In the genomic region with DNA sequence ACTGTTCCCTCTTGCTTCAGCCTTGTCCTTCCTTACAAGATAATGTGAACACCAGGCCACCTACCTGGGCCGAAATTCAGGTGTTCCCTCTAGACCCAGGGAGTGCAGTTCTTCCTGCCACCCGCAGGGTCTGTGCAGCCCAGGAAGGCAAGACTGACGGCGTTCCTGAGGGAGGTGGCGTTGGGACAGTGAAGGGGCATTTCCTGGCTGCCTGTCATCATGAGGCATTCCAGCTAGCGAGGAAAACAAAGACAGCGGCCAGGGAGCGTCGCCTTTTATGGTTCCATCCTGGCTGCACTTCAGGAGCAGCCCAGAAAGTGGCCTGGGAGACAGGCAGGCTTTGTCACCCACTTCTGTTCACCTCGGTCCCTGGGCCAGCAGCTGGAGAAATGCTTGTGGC, we compare ENCODE assay signal across 11 cellular contexts.
DNase-seq lines count a peak whose midpoint lies in the region; ATAC-seq and TF ChIP-seq lines count a peak whose summit lies in the region.
"Had no signal": no experiment of that assay in that cellular context is flagged by ENCODE, and none has a peak within 500 bp of the region (broad histone marks: within the 10 kb centered on the region; RNA-seq: fewer than 3 reads in every experiment).

No MANE protein-coding gene starts in this region.

- intact Hi-C loops in Calu3 (cut with micrococcal nuclease; ENCODE audit: unreplicated experiment) (no loop called here), left cardiac atrium (cut with DNase I) (loop anchor here in 1 of 2 donors (10.0 kb wide), 2 partner anchors 87 to 133 kb away; partner anchors contain the start of gene WNT5A)

- TF ChIP-seq CTCF in Calu3 (IDR thresholded peaks at IDR 0.05; ENCODE audit: unreplicated experiment) (no peak), RWPE2 (IDR thresholded peaks at IDR 0.05; ENCODE audit: poor library complexity, severe bottlenecking) (no peak)

- H2BK12ac ChIP-seq in neuronal stem cell (ENCODE audit: low read length) = no peak overlapping the region

- H3K4me3 Mint-ChIP-seq in Calu3 (ENCODE audit: low read depth, unreplicated experiment) = no peak overlapping the region
- H3K4me3 Mint-ChIP-seq: natural killer cell treated with Interleukin-12 subunit alpha and Interleukin-12 subunit beta and Interleukin-15 and Interleukin-18, amount 100 ng/mL, for 72 hours had no signal

- H3K79me1 ChIP-seq in neuronal stem cell (ENCODE audit: low read depth, low read length) = no peaks in the 10 kb centered on the region

- H2AK5ac ChIP-seq in neuronal stem cell (ENCODE audit: low read depth, low read length) = no peak overlapping the region

- H3K4me2 ChIP-seq in neuronal stem cell (ENCODE audit: insufficient read depth, low read length, poor library complexity, severe bottlenecking) = no peak overlapping the region

- no peak overlapping the region for H3K14ac ChIP-seq in neuronal stem cell (ENCODE audit: low read length)

- H2BK5ac ChIP-seq in neuronal stem cell (ENCODE audit: low read length) = no peak overlapping the region

- no peaks in the 10 kb centered on the region for H3K27me3 Mint-ChIP-seq in Calu3 (ENCODE audit: unreplicated experiment)

- peak overlapping the region; percentile 74 for H2AFZ ChIP-seq in neuronal stem cell (ENCODE audit: low read length)

- H3K27ac ChIP-seq in RWPE2 (ENCODE audit: poor library complexity, severe bottlenecking) = no peak overlapping the region
- H3K27ac ChIP-seq in neuronal stem cell (replicated peaks; ENCODE audit: low read length) = no peak overlapping the region

- H3K27me3 ChIP-seq in RWPE2 (ENCODE audit: insufficient read depth, poor library complexity, severe bottlenecking) (no peaks in the 10 kb centered on the region), neuronal stem cell (ENCODE audit: control insufficient read depth in 3 of 3, insufficient read depth in 3 of 3, low read depth in 1 of 3, low read length in 3 of 3) (no peaks in the 10 kb centered on the region)

- ATAC-seq in RWPE2 (ENCODE audit: low read depth) (peak; percentile 40; the same call in 1 of the 3 replicates), left cardiac atrium (peak; percentile 90 to 92), HG02852 (IDR thresholded peaks at IDR 0.05; ENCODE audit: unreplicated experiment) (no peak), GM21360 (IDR thresholded peaks at IDR 0.05; ENCODE audit: unreplicated experiment) (no peak)
- ATAC-seq: natural killer cell treated with Interleukin-12 subunit alpha and Interleukin-12 subunit beta and Interleukin-15 and Interleukin-18, amount 100 ng/mL, for 72 hours had no signal

- no peak overlapping the region for H3K27ac Mint-ChIP-seq in Calu3 (ENCODE audit: unreplicated experiment)
- H3K27ac Mint-ChIP-seq: activated T-helper 2 cell treated with anti-CD3 and anti-CD28 coated beads, Interferon-gamma antibody, Interleukin-2, Interleukin-4, amounts not matched to agents 10 μg/mL and 5 μg/mL and 100 μg/mL, durations not matched to agents 14 hours and 24 hours and 36 hours; natural killer cell treated with Interleukin-12 subunit alpha and Interleukin-12 subunit beta and Interleukin-15 and Interleukin-18, amount 100 ng/mL, for 72 hours had no signal

- H2BK120ac ChIP-seq in neuronal stem cell (ENCODE audit: low read depth, low read length) = no peak overlapping the region

- H3K18ac ChIP-seq in neuronal stem cell (ENCODE audit: low read length) = peak overlapping the region; percentile 87

- H3K4me1 Mint-ChIP-seq in Calu3 (ENCODE audit: low read depth, unreplicated experiment) = no peaks in the 10 kb centered on the region

- no peaks in the 10 kb centered on the region for H3K36me3 Mint-ChIP-seq in Calu3 (ENCODE audit: insufficient read depth, unreplicated experiment)
- H3K36me3 Mint-ChIP-seq: natural killer cell treated with Interleukin-12 subunit alpha and Interleukin-12 subunit beta and Interleukin-15 and Interleukin-18, amount 100 ng/mL, for 72 hours had no signal

- no peak overlapping the region for H3K23ac ChIP-seq in neuronal stem cell (ENCODE audit: low read depth, low read length, poor library complexity)

- no CpG with 5 or more reads among the region's 10 CpGs for WGBS in neuronal stem cell (ENCODE audit: extremely low coverage in 2 of 2, insufficient read length in 2 of 2, insufficient replicate concordance in 1 of 2), 2 donors

- H3K9me3 Mint-ChIP-seq in Calu3 (ENCODE audit: low read depth, unreplicated experiment) = peaks cover 8% of the 10 kb centered on the region
- H3K9me3 Mint-ChIP-seq: activated T-helper 2 cell treated with anti-CD3 and anti-CD28 coated beads, Interferon-gamma antibody, Interleukin-2, Interleukin-4, amounts not matched to agents 10 μg/mL and 5 μg/mL and 100 μg/mL, durations not matched to agents 14 hours and 24 hours and 36 hours had no signal

- H3K36me3 ChIP-seq in RWPE2 (ENCODE audit: low read depth) = no peaks in the 10 kb centered on the region
- H3K36me3 ChIP-seq in neuronal stem cell (replicated peaks in 1 of 2; ENCODE audit: control insufficient read depth in 2 of 2, insufficient read depth in 2 of 2, low read length in 2 of 2) = no peaks in the 10 kb centered on the region

- H4K8ac ChIP-seq in neuronal stem cell (ENCODE audit: low read depth, low read length) = no peak overlapping the region

- no peak overlapping the region for H2BK15ac ChIP-seq in neuronal stem cell (ENCODE audit: low read length)

- H4K91ac ChIP-seq in neuronal stem cell (ENCODE audit: low read depth, low read length, poor library complexity) = no peak overlapping the region

- H3K4me1 ChIP-seq in RWPE2 (ENCODE audit: insufficient read depth, poor library complexity, severe bottlenecking) (no peaks in the 10 kb centered on the region), neuronal stem cell (ENCODE audit: control insufficient read depth in 2 of 2, insufficient read depth in 1 of 2, low read depth in 1 of 2, low read length in 2 of 2) (peaks cover 12 to 16% of the 10 kb centered on the region in 2 donors)

- CTCF ChIA-PET in Calu3 (lab: Charles Lee) = no interaction called here

- DNase-seq in Calu3 (peak; percentile 6), RWPE2 (ENCODE audit: low spot score) (no peak), left cardiac atrium (peak; percentile 66), neuronal stem cell (ENCODE audit: low spot score) (peak; percentile 52), NCI-H526 treated with DMSO at 0.1 percent for 48 hours (lab: John Stamatoyannopoulos, UW) (no peak), activated T-cell treated with anti-CD3 and anti-CD28 coated beads for 4 hours (no peak)
- DNase-seq: NCI-H187 had no signal

- H3K4me3 ChIP-seq in RWPE2 (ENCODE audit: severe bottlenecking) (no peak overlapping the region), neuronal stem cell (ENCODE audit: low read length in 2 of 2) (no peak overlapping the region)

- H3K9ac ChIP-seq in neuronal stem cell (ENCODE audit: low read depth, low read length, poor library complexity) = no peak overlapping the region

- H3K9me3 ChIP-seq in RWPE2 (ENCODE audit: severe bottlenecking) (no peaks in the 10 kb centered on the region), neuronal stem cell (replicated peaks in 1 of 2; ENCODE audit: control insufficient read depth in 2 of 2, insufficient read depth in 1 of 2, low read depth in 1 of 2, low read length in 2 of 2) (no peaks in the 10 kb centered on the region)

- no peak overlapping the region for H3K4ac ChIP-seq in neuronal stem cell (ENCODE audit: low read length)

- no TSS peak for BruUV-seq in Calu3 (replicated peaks; lab: Mats Ljungman, UMichigan)

Comparison
In these comparisons a context has a peak if more than half of its experiments do, and no peak if none do; other contexts are left out.
1. DNase-seq: peak in Calu3 (single experiment), left cardiac atrium (single experiment) and neuronal stem cell (single experiment); none in RWPE2 (single experiment), NCI-H526 treated with DMSO at 0.1 percent for 48 hours (single experiment) and activated T-cell treated with anti-CD3 and anti-CD28 coated beads for 4 hours (single experiment).
2. ATAC-seq: peak in RWPE2 (single experiment) and left cardiac atrium (2 of 2); none in HG02852 (single experiment) and GM21360 (single experiment).